21 cellular contexts compared by ENCODE assay signal in genomic region chr18:50665519-50665918, GRCh38.
"Had no signal": no experiment of that assay in that cellular context is flagged by ENCODE, and none has a peak within 500 bp of the region (broad histone marks: within the 10 kb centered on the region; RNA-seq: fewer than 3 reads in every experiment).

No MANE protein-coding gene starts in this region.

- H3K27me3 ChIP-seq: pancreas had no signal

- H3K4me3 ChIP-seq: pancreas had no signal

- ATAC-seq: activated naive CD8-positive, alpha-beta T cell treated with anti-CD3 and anti-CD28 coated beads, Interleukin-2, amount 50 U/mL, for 24 hours; activated T-helper 17 cell treated with anti-CD3 and anti-CD28 coated beads, Interleukin-2, amount 50 U/mL, for 72 hours; effector memory CD8-positive, alpha-beta T cell; left colon; pancreas had no signal

- H3K27ac ChIP-seq: epithelial cell of prostate, pancreas had no signal

- H3K4me1 ChIP-seq: pancreas had no signal

- H3K9me3 ChIP-seq: pancreas had no signal

- H3K9me3 Mint-ChIP-seq: activated naive CD8-positive, alpha-beta T cell treated with anti-CD3 and anti-CD28 coated beads, Interleukin-2, amount 50 U/mL, for 24 hours; dendritic cell treated with granulocyte-macrophage colony-stimulating factor and Interleukin-4, amounts not matched to agents 40 ng/mL and 50 ng/mL, for 4 days had no signal

- H3K36me3 ChIP-seq: pancreas had no signal

- H3K4me1 Mint-ChIP-seq: activated naive CD8-positive, alpha-beta T cell treated with anti-CD3 and anti-CD28 coated beads, Interleukin-2, amount 50 U/mL, for 24 hours; activated T-helper 17 cell treated with anti-CD3 and anti-CD28 coated beads, Interleukin-2, amount 50 U/mL, for 72 hours; central memory CD8-positive, alpha-beta T cell; naive B cell had no signal

- DNase-seq: activated CD4-positive, alpha-beta T cell treated with anti-CD3 and anti-CD28 coated beads for 1 hour; activated CD4-positive, alpha-beta T cell treated with anti-CD3 and anti-CD28 coated beads, Interleukin-2, amount 50 U/mL, for 4 hours; activated naive CD4-positive, alpha-beta T cell treated with anti-CD3 and anti-CD28 coated beads for 36 hours; activated naive CD8-positive, alpha-beta T cell treated with anti-CD3 and anti-CD28 coated beads, Interleukin-2, amount 50 U/mL, for 24 hours; activated T-cell treated with anti-CD3 and anti-CD28 coated beads for 4 hours; effector memory CD8-positive, alpha-beta T cell; foreskin melanocyte; left colon; mammary epithelial cell; naive B cell; pancreas; small intestine; stimulated activated CD4-positive, alpha-beta T cell treated with anti-CD3 and anti-CD28 coated beads, Interleukin-4, amount 100 ng/mL, for 4 hours; stimulated activated CD8-positive, alpha-beta memory T cell treated with anti-CD3 and anti-CD28 coated beads, Interleukin-4, amount 100 ng/mL, for 48 hours; stimulated activated naive CD4-positive, alpha-beta T cell treated with Interleukin-2 at 50 U/mL for 16 hours; T-helper 1 cell had no signal

- H3K27me3 Mint-ChIP-seq: activated naive CD8-positive, alpha-beta T cell treated with anti-CD3 and anti-CD28 coated beads, Interleukin-2, amount 50 U/mL, for 24 hours; dendritic cell treated with granulocyte-macrophage colony-stimulating factor and Interleukin-4, amounts not matched to agents 40 ng/mL and 50 ng/mL, for 4 days; type B pancreatic cell had no signal

- H3K4me3 Mint-ChIP-seq: activated naive CD4-positive, alpha-beta T cell treated with anti-CD3 and anti-CD28 coated beads for 36 hours; activated naive CD8-positive, alpha-beta T cell treated with anti-CD3 and anti-CD28 coated beads, Interleukin-2, amount 50 U/mL, for 24 hours; activated T-helper 17 cell treated with anti-CD3 and anti-CD28 coated beads, Interleukin-2, amount 50 U/mL, for 72 hours; central memory CD8-positive, alpha-beta T cell; dendritic cell treated with granulocyte-macrophage colony-stimulating factor and Interleukin-4, amounts not matched to agents 40 ng/mL and 50 ng/mL, for 4 days; effector memory CD8-positive, alpha-beta T cell; naive B cell; type B pancreatic cell had no signal

- H3K27ac Mint-ChIP-seq: activated naive CD4-positive, alpha-beta T cell treated with anti-CD3 and anti-CD28 coated beads for 36 hours; activated naive CD8-positive, alpha-beta T cell treated with anti-CD3 and anti-CD28 coated beads, Interleukin-2, amount 50 U/mL, for 24 hours; activated T-helper 17 cell treated with anti-CD3 and anti-CD28 coated beads, Interleukin-2, amount 50 U/mL, for 72 hours; dendritic cell treated with granulocyte-macrophage colony-stimulating factor and Interleukin-4, amounts not matched to agents 40 ng/mL and 50 ng/mL, for 4 days; effector memory CD8-positive, alpha-beta T cell; type B pancreatic cell had no signal
